18 cellular contexts compared by ENCODE assay signal in the genomic region with DNA sequence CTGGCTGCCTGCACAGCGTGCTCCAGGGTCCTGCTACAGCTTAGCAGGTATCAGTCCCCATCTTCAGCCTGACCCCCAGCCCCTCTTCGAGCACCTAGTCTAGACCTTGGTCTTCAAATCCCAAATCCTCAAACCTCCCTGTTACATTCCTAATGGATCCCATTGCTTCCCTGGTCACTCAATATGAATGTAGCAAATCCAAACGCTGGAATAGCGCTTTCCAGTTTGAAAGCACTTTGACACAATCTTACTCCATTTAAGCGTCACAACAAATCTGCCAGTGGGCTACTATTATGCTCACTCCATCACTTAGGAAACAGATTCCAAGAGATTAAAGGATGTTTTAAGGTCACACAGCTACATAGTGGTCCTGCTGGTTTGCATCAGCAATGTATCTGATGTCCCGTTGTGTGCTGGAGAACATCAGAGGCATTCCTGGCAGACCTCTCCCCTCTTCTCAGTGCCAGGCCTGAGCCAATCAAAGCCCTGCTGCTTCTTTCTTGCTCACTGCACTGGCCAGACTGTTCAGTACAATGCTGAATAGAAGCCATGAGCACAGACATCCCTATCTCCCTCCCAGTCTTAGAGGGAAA.
"Had no signal": no experiment of that assay in that cellular context is flagged by ENCODE, and none has a peak within 500 bp of the region (broad histone marks: within the 10 kb centered on the region; RNA-seq: fewer than 3 reads in every experiment).

No MANE protein-coding gene starts in this region.

- H3K27ac ChIP-seq: brain microvascular endothelial cell, hepatocyte, parathyroid adenoma, thyroid gland, vagina, WERI-Rb-1 had no signal

- H3K27ac Mint-ChIP-seq: activated CD4-positive, alpha-beta T cell treated with anti-CD3 and anti-CD28 coated beads for 36 hours; activated CD8-positive, alpha-beta T cell treated with anti-CD3 and anti-CD28 coated beads for 36 hours; activated naive CD8-positive, alpha-beta T cell; stimulated activated naive B cell treated with anti-CD40 and anti-IgM and Interleukin-4, amounts not matched to agents 10 μg/mL and 1 μg/mL and 100 μg/mL, for 72 hours; T-helper 1 cell treated with Interleukin-12 subunit alpha and Interleukin-12 subunit beta and Interleukin-4 antibody, amounts not matched to agents 30 μg/mL and 1 μg/mL, for 36 hours had no signal

- H3K4me3 ChIP-seq: esophagus squamous epithelium, hepatocyte, thyroid gland, vagina had no signal

- H3K4me3 Mint-ChIP-seq: activated CD4-positive, alpha-beta T cell treated with anti-CD3 and anti-CD28 coated beads for 36 hours; activated CD8-positive, alpha-beta T cell treated with anti-CD3 and anti-CD28 coated beads for 36 hours; activated naive CD8-positive, alpha-beta T cell; stimulated activated naive B cell treated with anti-CD40 and anti-IgM and Interleukin-4, amounts not matched to agents 10 μg/mL and 1 μg/mL and 100 μg/mL, for 72 hours; T-helper 1 cell treated with Interleukin-12 subunit alpha and Interleukin-12 subunit beta and Interleukin-4 antibody, amounts not matched to agents 30 μg/mL and 1 μg/mL, for 36 hours had no signal

- H3K4me1 Mint-ChIP-seq: activated CD4-positive, alpha-beta T cell treated with anti-CD3 and anti-CD28 coated beads for 36 hours had no signal

- H3K79me2 ChIP-seq: hepatocyte, parathyroid adenoma had no signal

- ATAC-seq: activated CD4-positive, alpha-beta T cell treated with anti-CD3 and anti-CD28 coated beads for 36 hours; activated CD8-positive, alpha-beta T cell treated with anti-CD3 and anti-CD28 coated beads for 36 hours; stimulated activated naive B cell treated with anti-CD40 and anti-IgM and Interleukin-4, amounts not matched to agents 10 μg/mL and 1 μg/mL and 100 μg/mL, for 72 hours had no signal

- H3K4me2 ChIP-seq: hepatocyte had no signal

- H3K9ac ChIP-seq: parathyroid adenoma had no signal

- DNase-seq: activated CD4-positive, alpha-beta T cell treated with anti-CD3 and anti-CD28 coated beads for 36 hours; activated CD8-positive, alpha-beta memory T cell treated with anti-CD3 and anti-CD28 coated beads, Interleukin-2, amount 50 U/mL, for 4 hours; activated CD8-positive, alpha-beta T cell treated with anti-CD3 and anti-CD28 coated beads for 36 hours; activated gamma-delta T cell treated with Interleukin-2 at 50 U/mL for 16 hours; activated T-cell treated with anti-CD3 and anti-CD28 coated beads, Interleukin-2, amount 50 U/mL, for 48 hours; brain microvascular endothelial cell; cerebellar nuclear complex; esophagus squamous epithelium; midbrain; stimulated activated CD4-positive, alpha-beta T cell treated with anti-CD3 and anti-CD28 coated beads, Interleukin-4, amount 100 ng/mL, for 1 hour; stimulated activated naive B cell treated with anti-CD40 and anti-IgM and Interleukin-4, amounts not matched to agents 10 μg/mL and 1 μg/mL and 100 μg/mL, for 72 hours; thyroid gland; WERI-Rb-1 had no signal

- H3K27me3 ChIP-seq: brain microvascular endothelial cell, esophagus squamous epithelium, hepatocyte, thyroid gland, vagina had no signal

- H3K9me3 ChIP-seq: esophagus squamous epithelium, thyroid gland, vagina had no signal

- H3K36me3 Mint-ChIP-seq: activated naive CD8-positive, alpha-beta T cell had no signal

- H2AFZ ChIP-seq: hepatocyte had no signal

- H3K27me3 Mint-ChIP-seq: stimulated activated naive B cell treated with anti-CD40 and anti-IgM and Interleukin-4, amounts not matched to agents 10 μg/mL and 1 μg/mL and 100 μg/mL, for 72 hours had no signal

- H3K4me1 ChIP-seq: parathyroid adenoma, vagina had no signal

- H3K36me3 ChIP-seq: brain microvascular endothelial cell, esophagus squamous epithelium, thyroid gland, vagina, WERI-Rb-1 had no signal

- H3K9me3 Mint-ChIP-seq: activated CD8-positive, alpha-beta T cell treated with anti-CD3 and anti-CD28 coated beads for 36 hours; T-helper 1 cell treated with Interleukin-12 subunit alpha and Interleukin-12 subunit beta and Interleukin-4 antibody, amounts not matched to agents 30 μg/mL and 1 μg/mL, for 36 hours had no signal
